Comparison of ENCODE assay signal across 25 cellular contexts in genomic region chr3:113143353-113143752, GRCh38.
"Had no signal": no experiment of that assay in that cellular context is flagged by ENCODE, and none has a peak within 500 bp of the region (broad histone marks: within the 10 kb centered on the region; RNA-seq: fewer than 3 reads in every experiment).

No MANE protein-coding gene starts in this region.

- H3K9me3 ChIP-seq: ascending aorta, body of pancreas had no signal

- H3K4me3 Mint-ChIP-seq: activated CD4-positive, alpha-beta T cell treated with anti-CD3 and anti-CD28 coated beads, Interleukin-2, amount 10 ng/mL, durations not matched to agents 24 days and 14 days; activated CD8-positive, alpha-beta memory T cell treated with anti-CD3 and anti-CD28 coated beads, Interleukin-2, amount 10 ng/mL, durations not matched to agents 7 days and 5 days; activated naive CD8-positive, alpha-beta T cell treated with anti-CD3 and anti-CD28 coated beads, Interleukin-2, amount 50 U/mL, for 24 hours; activated T-cell treated with anti-CD3 and anti-CD28 coated beads, Interleukin-2, amount 50 U/mL, for 24 hours; T-helper 1 cell treated with Interleukin-12 subunit alpha and Interleukin-12 subunit beta and Interleukin-4 antibody, amounts not matched to agents 30 μg/mL and 1 μg/mL, for 36 hours had no signal

- H3K4me3 ChIP-seq: ascending aorta, body of pancreas, K562 had no signal

- H3K36me3 ChIP-seq: ascending aorta had no signal

- DNase-seq: activated CD4-positive, alpha-beta T cell treated with anti-CD3 and anti-CD28 coated beads, Interleukin-2, amount 10 ng/mL, durations not matched to agents 24 days and 14 days; activated CD4-positive, alpha-beta T cell treated with anti-CD3 and anti-CD28 coated beads, Interleukin-2, amount 50 U/mL, for 48 hours; activated CD4-positive, CD25-positive, alpha-beta regulatory T cell treated with anti-CD3 and anti-CD28 coated beads, Interleukin-2, amount 50 U/mL, for 72 hours; activated CD8-positive, alpha-beta memory T cell treated with anti-CD3 and anti-CD28 coated beads, Interleukin-2, amount 10 ng/mL, durations not matched to agents 7 days and 5 days; activated effector memory CD4-positive, alpha-beta T cell treated with anti-CD3 and anti-CD28 coated beads, Interleukin-2, amount 50 U/mL, for 16 hours; activated naive CD4-positive, alpha-beta T cell treated with Interleukin-2 at 50 U/mL for 16 hours; activated naive CD8-positive, alpha-beta T cell treated with anti-CD3 and anti-CD28 coated beads, Interleukin-2, amount 50 U/mL, for 24 hours; activated T-cell treated with anti-CD3 and anti-CD28 coated beads, Interleukin-2, amount 50 U/mL, for 24 hours; amniotic stem cell; body of pancreas; Karpas-422; MM.1S; NCI-H1048; NCI-H146; NCI-H187 treated with DMSO at 0.1 percent for 48 hours; NCI-H2081 treated with DMSO at 0.1 percent for 48 hours; NCI-H446; NCI-H524; PC-3; SHP77 treated with DMSO at 0.1 percent for 48 hours had no signal

- ATAC-seq: activated CD8-positive, alpha-beta memory T cell treated with anti-CD3 and anti-CD28 coated beads, Interleukin-2, amount 10 ng/mL, durations not matched to agents 7 days and 5 days; activated naive CD4-positive, alpha-beta T cell treated with anti-CD3 and anti-CD28 coated beads, Interleukin-2, amount 50 U/mL, for 72 hours; activated naive CD8-positive, alpha-beta T cell treated with anti-CD3 and anti-CD28 coated beads, Interleukin-2, amount 50 U/mL, for 24 hours; body of pancreas; K562; PC-3 had no signal

- FAIRE-seq: K562, RCC 7860 had no signal

- H3K9me3 Mint-ChIP-seq: activated CD4-positive, alpha-beta T cell treated with anti-CD3 and anti-CD28 coated beads, Interleukin-2, amount 10 ng/mL, durations not matched to agents 24 days and 14 days; activated naive CD4-positive, alpha-beta T cell treated with anti-CD3 and anti-CD28 coated beads, Interleukin-2, amount 50 U/mL, for 72 hours; activated naive CD8-positive, alpha-beta T cell treated with anti-CD3 and anti-CD28 coated beads, Interleukin-2, amount 50 U/mL, for 24 hours; activated T-cell treated with anti-CD3 and anti-CD28 coated beads, Interleukin-2, amount 50 U/mL, for 24 hours; T-helper 1 cell treated with Interleukin-12 subunit alpha and Interleukin-12 subunit beta and Interleukin-4 antibody, amounts not matched to agents 30 μg/mL and 1 μg/mL, for 36 hours had no signal

- H3K27ac Mint-ChIP-seq: activated CD4-positive, alpha-beta T cell treated with anti-CD3 and anti-CD28 coated beads, Interleukin-2, amount 10 ng/mL, durations not matched to agents 24 days and 14 days; activated CD8-positive, alpha-beta memory T cell treated with anti-CD3 and anti-CD28 coated beads, Interleukin-2, amount 10 ng/mL, durations not matched to agents 7 days and 5 days; activated naive CD4-positive, alpha-beta T cell treated with anti-CD3 and anti-CD28 coated beads, Interleukin-2, amount 50 U/mL, for 72 hours; activated naive CD8-positive, alpha-beta T cell treated with anti-CD3 and anti-CD28 coated beads, Interleukin-2, amount 50 U/mL, for 24 hours; activated T-cell treated with anti-CD3 and anti-CD28 coated beads, Interleukin-2, amount 50 U/mL, for 24 hours; T-helper 1 cell treated with Interleukin-12 subunit alpha and Interleukin-12 subunit beta and Interleukin-4 antibody, amounts not matched to agents 30 μg/mL and 1 μg/mL, for 36 hours had no signal

- H3K27me3 Mint-ChIP-seq: activated naive CD8-positive, alpha-beta T cell treated with anti-CD3 and anti-CD28 coated beads, Interleukin-2, amount 50 U/mL, for 24 hours; activated T-cell treated with anti-CD3 and anti-CD28 coated beads, Interleukin-2, amount 50 U/mL, for 24 hours had no signal

- H3K36me3 Mint-ChIP-seq: activated CD8-positive, alpha-beta memory T cell treated with anti-CD3 and anti-CD28 coated beads, Interleukin-2, amount 10 ng/mL, durations not matched to agents 7 days and 5 days; activated naive CD4-positive, alpha-beta T cell treated with anti-CD3 and anti-CD28 coated beads, Interleukin-2, amount 50 U/mL, for 72 hours had no signal

- H3K27ac ChIP-seq: ascending aorta had no signal

- H3K4me1 Mint-ChIP-seq: activated naive CD8-positive, alpha-beta T cell treated with anti-CD3 and anti-CD28 coated beads, Interleukin-2, amount 50 U/mL, for 24 hours had no signal

- H3K4me1 ChIP-seq: ascending aorta had no signal

- H3K27me3 ChIP-seq: ascending aorta, body of pancreas had no signal
